8 cellular contexts compared by ENCODE assay signal in genomic region chr22:38657248-38657909, GRCh38. TPM values are rescaled to one million over a fixed set of nuclear protein-coding genes. Genes with fewer than 3 reads are reported as not detected.
DNase-seq lines count a peak whose midpoint lies in the region; ATAC-seq, FAIRE-seq and TF ChIP-seq lines count a peak whose summit lies in the region.

No MANE protein-coding gene starts in this region.

- H3K9me3 Mint-ChIP-seq in endothelial cell (ENCODE audit: unreplicated experiment), result no peaks in the 10 kb centered on the region
- H3K9me3 Mint-ChIP-seq in nephron, result no peaks in the 10 kb centered on the region

- no peak; the same call in 1 of the 2 replicates for TF ChIP-seq POLR2A in IMR-90 (IDR thresholded peaks at IDR 0.05; ENCODE audit: low read depth, low read length)

- H2AFZ ChIP-seq in IMR-90 (replicated peaks; ENCODE audit: low read length, poor library complexity), result peak overlapping the region; percentile 70

- no peaks in the 10 kb centered on the region for H3K27me3 ChIP-seq in IMR-90 (ENCODE audit: control insufficient read depth, insufficient read depth, low read length)

- H3K27ac Mint-ChIP-seq in endothelial cell (ENCODE audit: unreplicated experiment) (peak overlapping the region; percentile 99), nephron (peak overlapping the region; percentile 100)

- peaks cover 11 to 25% of the 10 kb centered on the region in 2 experiments for H3K79me1 ChIP-seq in IMR-90 (ENCODE audit: low read depth in 1 of 2, low read length in 2 of 2)

- no peak overlapping the region for H2BK15ac ChIP-seq in IMR-90 (ENCODE audit: low read depth, low read length)

- intact Hi-C loops in IMR-90 (cut with micrococcal nuclease), result no loop called here

- peak overlapping the region; percentile 98 for H3K9ac ChIP-seq in IMR-90 (ENCODE audit: low read depth, low read length)

- no peak overlapping the region for H2BK20ac ChIP-seq in IMR-90 (ENCODE audit: low read depth, low read length)

- TF ChIP-seq CTCF in IMR-90 (conservative IDR thresholded peaks at IDR 0.05; ENCODE audit: low read depth, low read length), result no peak
- no peak for TF ChIP-seq CTCF in endothelial cell (IDR thresholded peaks at IDR 0.05; ENCODE audit: unreplicated experiment)
- TF ChIP-seq CTCF in nephron (IDR thresholded peaks at IDR 0.05; ENCODE audit: unreplicated experiment in 3 of 3), result no peak

- peak; percentile 67 for FAIRE-seq in urothelium cell line (lab: Jason Lieb, UNC)

- POLR2A ChIA-PET in IMR-90 (lab: Charles Lee; ENCODE audit: unreplicated experiment), result no interaction called here

- H4K20me1 ChIP-seq in IMR-90 (ENCODE audit: insufficient read depth, low read length), result no peaks in the 10 kb centered on the region; the same call in 1 of the 2 replicates

- H4K5ac ChIP-seq in IMR-90 (ENCODE audit: low read depth, low read length), result no peak overlapping the region

- peaks cover 10% of the 10 kb centered on the region; the same call in 1 of the 2 replicates for H3K9me1 ChIP-seq in IMR-90 (ENCODE audit: insufficient read depth, low read length)

- TF ChIP-seq RAD21 in IMR-90 (IDR thresholded peaks at IDR 0.05; ENCODE audit: low read length), result no peak

- CTCF ChIA-PET in IMR-90 (lab: Yijun Ruan, JAX), result no interaction called here

- no peak for ATAC-seq in IMR-90 (ENCODE audit: low read depth)

- no peak overlapping the region for H3K56ac ChIP-seq in IMR-90 (ENCODE audit: extremely low read depth, insufficient read depth, low read length)

- no TSS peak for BruUV-seq in IMR-90 (replicated peaks; lab: Mats Ljungman, UMichigan)

- H3K14ac ChIP-seq in IMR-90 (replicated peaks; ENCODE audit: low read depth, low read length), result peak overlapping the region; percentile 31; the same call in 1 of the 2 replicates

- H4K8ac ChIP-seq in IMR-90 (ENCODE audit: low read depth in 2 of 2, low read length in 2 of 2), result peak overlapping the region in 1 of 2 experiments; percentile 83; a peak in 2 of 4 replicates

- no CpG with 5 or more reads among the region's 10 CpGs for WGBS in IMR-90 (ENCODE audit: extremely low coverage in 2 of 2, insufficient read length in 1 of 2), 2 experiments

- H3K4me3 Mint-ChIP-seq in endothelial cell (ENCODE audit: unreplicated experiment) (peak overlapping the region; percentile 95), nephron (peak overlapping the region; percentile 96 to 99 (median 98))

- no peak overlapping the region for H3K4ac ChIP-seq in IMR-90 (ENCODE audit: low read depth, low read length)

- no peaks in the 10 kb centered on the region for H3K36me3 Mint-ChIP-seq in endothelial cell (ENCODE audit: low read depth, unreplicated experiment)
- peaks cover 9% of the 10 kb centered on the region for H3K36me3 Mint-ChIP-seq in nephron (ENCODE audit: low read depth)

- no peak overlapping the region for H4K91ac ChIP-seq in IMR-90 (ENCODE audit: insufficient read depth, low read depth, low read length)

- H3K9me3 ChIP-seq in IMR-90 (ENCODE audit: control insufficient read depth, insufficient read depth, low read length), result no peaks in the 10 kb centered on the region

- peak overlapping the region; percentile 20; the same call in 1 of the 2 replicates for H2AK5ac ChIP-seq in IMR-90 (ENCODE audit: low read depth, low read length)

- H3K27ac ChIP-seq in IMR-90 (ENCODE audit: insufficient read depth, low read length), result no peak overlapping the region

- in situ Hi-C loops in IMR-90 (cut with MboI; ENCODE audit: low sequenced_read_pairs), result no loop called here

- no peaks in the 10 kb centered on the region for H3K36me3 ChIP-seq in IMR-90 (ENCODE audit: control insufficient read depth, insufficient read depth, low read length)

- peak; percentile 20 for DNase-seq in DMS153 treated with DMSO at 0.1 percent for 48 hours (lab: John Stamatoyannopoulos, UW; ENCODE audit: unreplicated experiment)
- no peak for DNase-seq in DMS153 (lab: John Stamatoyannopoulos, UW)
- DNase-seq in IMR-90, result no peak
- DNase-seq in activated CD4-positive, alpha-beta T cell treated with anti-CD3 and anti-CD28 coated beads, Interleukin-2, amount 50 U/mL, for 24 hours (ENCODE audit: low read depth in 1 of 2, low spot score in 1 of 2), result peak; percentile 4 to 10
- peak; percentile 11 for DNase-seq in endothelial cell (ENCODE audit: low spot score)
- DNase-seq in urothelium cell line (ENCODE audit: low spot score), result no peak
- no peak for DNase-seq in SKM-1 (lab: John Stamatoyannopoulos, UW; ENCODE audit: unreplicated experiment)

- H3K4me1 Mint-ChIP-seq in endothelial cell (ENCODE audit: unreplicated experiment) (peaks cover 7% of the 10 kb centered on the region), nephron (peaks cover 13% of the 10 kb centered on the region)

- peak overlapping the region; percentile 22 for H2AK9ac ChIP-seq in IMR-90 (replicated peaks; ENCODE audit: low read depth, low read length, poor library complexity)

- H2BK5ac ChIP-seq in IMR-90 (ENCODE audit: low read depth, low read length, poor library complexity, severe bottlenecking), result no peak overlapping the region

- peak overlapping the region; percentile 87 for H3K4me2 ChIP-seq in IMR-90 (ENCODE audit: low read depth, low read length)

- H3K4me1 ChIP-seq in IMR-90 (ENCODE audit: control insufficient read depth, insufficient read depth, low read length), result peaks cover 7% of the 10 kb centered on the region

- H3K27me3 Mint-ChIP-seq in endothelial cell (ENCODE audit: unreplicated experiment) (no peaks in the 10 kb centered on the region), nephron (ENCODE audit: low read depth) (no peaks in the 10 kb centered on the region)

- peak overlapping the region; percentile 73 for H3K4me3 ChIP-seq in IMR-90 (ENCODE audit: insufficient read depth, low read depth, low read length)

- H3K23ac ChIP-seq in IMR-90 (ENCODE audit: low read depth, low read length), result peak overlapping the region; percentile 16; the same call in 1 of the 2 replicates

- no peak overlapping the region for H2BK120ac ChIP-seq in IMR-90 (ENCODE audit: low read depth, low read length)

- dilution Hi-C loops in IMR-90 (cut with HindIII; ENCODE audit: low sequenced_read_pairs, unreplicated experiment), result no loop called here

- H3K18ac ChIP-seq in IMR-90 (ENCODE audit: low read depth, low read length), result no peak overlapping the region

TF ChIP-seq in IMR-90, 13 proteins besides CTCF, POLR2A, EP300 and RAD21:
- TF ChIP-seq BHLHE40 (IDR thresholded peaks at IDR 0.05; ENCODE audit: low read depth, low read length) (no peak), FOS (IDR thresholded peaks at IDR 0.05; ENCODE audit: low read depth, low read length) (no peak), MXI1 (IDR thresholded peaks at IDR 0.05; ENCODE audit: borderline replicate concordance, low read depth, low read length) (peak; percentile 38; the same call in 1 of the 2 replicates)

RNA-seq across cellular contexts. Expression of gene CBY1, which starts 0.9 kb away (rescaled TPM):
- 13.8 and 14.2 TPM in 2 replicates for total RNA-seq in IMR-90 (2012; rRNA removed)
- polyA plus RNA-seq in IMR-90 (2012; rRNA removed), result 25.4 and 30.0 TPM in 2 replicates
- 16.5 and 23.9 TPM in 2 replicates for polyA plus RNA-seq in IMR-90 (2012; cell fraction: cytosol; rRNA removed)
- 8.7 and 26.5 TPM in 2 replicates for polyA plus RNA-seq in IMR-90 (2012; cell fraction: nucleus; rRNA removed; ENCODE audit: low replicate concordance)
- total RNA-seq in endothelial cell (ENCODE audit: unreplicated experiment), result 29.7 TPM

RNA-seq across cellular contexts. Expression of gene FAM227A, which starts 1.2 kb away (rescaled TPM):
- total RNA-seq in IMR-90 (2012; rRNA removed) (1.1 and 1.3 TPM in 2 replicates), endothelial cell (ENCODE audit: unreplicated experiment) (2.5 TPM)
- polyA plus RNA-seq in IMR-90 (2012; rRNA removed), result 1.1 and 1.4 TPM in 2 replicates
- polyA plus RNA-seq in IMR-90 (2012; cell fraction: cytosol; rRNA removed), result 0.06 and 0.08 TPM in 2 replicates
- 1.7 and 6.5 TPM in 2 replicates for polyA plus RNA-seq in IMR-90 (2012; cell fraction: nucleus; rRNA removed; ENCODE audit: low replicate concordance)

RNA-seq across cellular contexts. Expression of gene TOMM22, which starts 24.4 kb away (rescaled TPM):
- total RNA-seq in IMR-90 (2012; rRNA removed) (78.0 and 139 TPM in 2 replicates), endothelial cell (ENCODE audit: unreplicated experiment) (108 TPM)
- 31.9 and 38.7 TPM in 2 replicates for polyA plus RNA-seq in IMR-90 (2012; rRNA removed)
- polyA plus RNA-seq in IMR-90 (2012; cell fraction: cytosol; rRNA removed), result 23.3 and 33.4 TPM in 2 replicates
- 3.9 and 15.0 TPM in 2 replicates for polyA plus RNA-seq in IMR-90 (2012; cell fraction: nucleus; rRNA removed; ENCODE audit: low replicate concordance)

RNA-seq across cellular contexts. Expression of gene JOSD1, which starts 43.4 kb away (rescaled TPM):
- total RNA-seq in IMR-90 (2012; rRNA removed) (32.5 and 35.8 TPM in 2 replicates), endothelial cell (ENCODE audit: unreplicated experiment) (49.6 TPM)
- 28.2 and 30.2 TPM in 2 replicates for polyA plus RNA-seq in IMR-90 (2012; rRNA removed)
- polyA plus RNA-seq in IMR-90 (2012; cell fraction: cytosol; rRNA removed), result 16.3 and 22.1 TPM in 2 replicates
- polyA plus RNA-seq in IMR-90 (2012; cell fraction: nucleus; rRNA removed; ENCODE audit: low replicate concordance), result 36.9 and 86.4 TPM in 2 replicates

RNA-seq across cellular contexts. Expression of gene GTPBP1, which starts 48.4 kb away (rescaled TPM):
- 12.4 and 21.4 TPM in 2 replicates for total RNA-seq in IMR-90 (2012; rRNA removed)
- polyA plus RNA-seq in IMR-90 (2012; rRNA removed), result 24.9 and 29.5 TPM in 2 replicates
- 11.2 and 16.9 TPM in 2 replicates for polyA plus RNA-seq in IMR-90 (2012; cell fraction: cytosol; rRNA removed)
- 63.4 and 70.2 TPM in 2 replicates for polyA plus RNA-seq in IMR-90 (2012; cell fraction: nucleus; rRNA removed; ENCODE audit: low replicate concordance)
- total RNA-seq in endothelial cell (ENCODE audit: unreplicated experiment), result 44.5 TPM

Comparison
In these comparisons a context has a peak if more than half of its experiments do, and no peak if none do; other contexts are left out.
1. DNase-seq: peak in DMS153 treated with DMSO at 0.1 percent for 48 hours (single experiment), activated CD4-positive, alpha-beta T cell treated with anti-CD3 and anti-CD28 coated beads, Interleukin-2, amount 50 U/mL, for 24 hours (2 of 2) and endothelial cell (single experiment); none in DMS153 (single experiment), IMR-90 (single experiment), urothelium cell line (single experiment) and SKM-1 (single experiment).